In the genomic region with DNA sequence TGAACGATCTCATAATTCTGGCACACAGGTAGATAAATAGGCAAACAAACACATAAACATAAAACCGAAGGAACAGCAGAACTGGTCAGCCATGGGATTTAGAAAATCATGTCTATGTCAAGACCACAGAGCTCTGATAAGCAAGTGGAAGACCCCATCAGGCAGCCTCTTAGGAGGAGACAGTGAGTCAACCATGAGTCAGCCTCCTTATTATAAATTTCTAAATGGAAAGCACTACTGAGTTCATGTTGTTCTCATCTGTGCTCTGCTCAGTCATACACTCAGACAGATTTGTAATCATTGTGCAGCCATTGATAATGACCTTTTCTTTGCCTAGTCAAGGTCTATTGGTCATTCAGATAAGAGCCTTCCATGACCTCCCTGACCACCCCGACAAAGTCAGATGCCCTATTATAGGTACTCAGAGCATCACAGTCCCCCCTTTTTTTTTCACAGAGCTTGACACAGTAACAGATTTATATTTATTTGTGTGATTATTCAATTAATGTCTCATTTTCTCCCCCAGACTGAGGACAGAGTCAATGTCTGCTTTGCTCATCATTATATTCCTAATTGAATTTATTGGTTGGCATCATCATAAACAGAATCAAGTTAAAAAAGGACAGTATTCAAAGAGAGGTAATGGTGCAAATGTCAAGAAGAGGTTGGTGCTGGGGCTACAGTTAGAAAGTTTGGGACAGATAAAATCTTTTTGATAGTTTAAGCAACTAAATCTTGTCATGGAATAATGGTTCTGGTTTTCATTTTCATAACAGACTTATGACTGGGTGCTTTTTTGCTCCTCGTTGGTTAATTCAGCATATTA, we compare ENCODE assay signal across 20 cellular contexts.
DNase-seq lines count a peak whose midpoint lies in the region; ATAC-seq, FAIRE-seq and TF ChIP-seq lines count a peak whose summit lies in the region.
"Had no signal": no experiment of that assay in that cellular context is flagged by ENCODE, and none has a peak within 500 bp of the region (broad histone marks: within the 10 kb centered on the region; RNA-seq: fewer than 3 reads in every experiment).

No MANE protein-coding gene starts in this region.

- H3K27ac ChIP-seq in heart left ventricle (no peak overlapping the region), left ventricle myocardium inferior (replicated peaks) (no peak overlapping the region), astrocyte (ENCODE audit: low read depth, low read length) (peak overlapping the region; percentile 23), mesendoderm (ENCODE audit: low read depth, low read length) (no peak overlapping the region)
- H3K27ac ChIP-seq: parathyroid adenoma, VCaP had no signal

- H2BK15ac ChIP-seq in mesendoderm (replicated peaks; ENCODE audit: low read depth): no peak overlapping the region

- H3K27me3 ChIP-seq in heart left ventricle (no peaks in the 10 kb centered on the region), left ventricle myocardium inferior (ENCODE audit: low read depth) (no peaks in the 10 kb centered on the region), astrocyte (ENCODE audit: insufficient read depth, low read length) (no peaks in the 10 kb centered on the region), kidney epithelial cell (ENCODE audit: control insufficient read depth, insufficient read depth, low read length) (no peaks in the 10 kb centered on the region), mesendoderm (ENCODE audit: insufficient read depth, low read length, poor library complexity) (no peaks in the 10 kb centered on the region)

- H3K79me1 ChIP-seq in mesendoderm (ENCODE audit: low read length): no peaks in the 10 kb centered on the region

- intact Hi-C loops in heart left ventricle (cut with DNase I): no loop called here
- intact Hi-C loops in left ventricle myocardium inferior (cut with micrococcal nuclease): no loop called here

- H2AK5ac ChIP-seq in mesendoderm (ENCODE audit: low read length): no peak overlapping the region

- peak overlapping the region; percentile 76 for H3K27ac Mint-ChIP-seq in astrocyte (ENCODE audit: unreplicated experiment)
- H3K27ac Mint-ChIP-seq: activated CD8-positive, alpha-beta T cell treated with anti-CD3 and anti-CD28 coated beads for 36 hours; activated T-helper 1 cell treated with anti-CD3 and anti-CD28 coated beads, Interleukin-12 subunit alpha, Interleukin-12 subunit beta, Interleukin-2, Interleukin-4 antibody, amounts not matched to agents 30 ng/mL and 10 ng/mL and 1 ng/mL, durations not matched to agents 14 hours and 24 hours and 36 hours; CD4-positive, alpha-beta memory T cell had no signal

- FAIRE-seq in astrocyte (lab: Jason Lieb, UNC): no peak
- no peak for FAIRE-seq in urothelium cell line (lab: Jason Lieb, UNC)
- FAIRE-seq: A204.1, frontal cortex had no signal

- no peak overlapping the region for H3K4me3 Mint-ChIP-seq in astrocyte (ENCODE audit: unreplicated experiment)
- H3K4me3 Mint-ChIP-seq: activated CD8-positive, alpha-beta T cell treated with anti-CD3 and anti-CD28 coated beads for 36 hours; activated T-helper 1 cell treated with anti-CD3 and anti-CD28 coated beads, Interleukin-12 subunit alpha, Interleukin-12 subunit beta, Interleukin-2, Interleukin-4 antibody, amounts not matched to agents 30 ng/mL and 10 ng/mL and 1 ng/mL, durations not matched to agents 14 hours and 24 hours and 36 hours; CD4-positive, alpha-beta memory T cell had no signal

- H3K23ac ChIP-seq in mesendoderm (ENCODE audit: low read length): no peak overlapping the region

- H3K9ac ChIP-seq in astrocyte (ENCODE audit: low read length) (no peak overlapping the region), mesendoderm (ENCODE audit: low read length) (no peak overlapping the region)
- H3K9ac ChIP-seq: parathyroid adenoma had no signal

- peaks cover 19% of the 10 kb centered on the region for H3K4me1 Mint-ChIP-seq in astrocyte (ENCODE audit: low read depth, unreplicated experiment)
- H3K4me1 Mint-ChIP-seq: CD4-positive, alpha-beta memory T cell had no signal

- no peak overlapping the region for H3K56ac ChIP-seq in mesendoderm (ENCODE audit: low read length)

- no peaks in the 10 kb centered on the region for H3K36me3 Mint-ChIP-seq in astrocyte (ENCODE audit: low read depth, unreplicated experiment)
- H3K36me3 Mint-ChIP-seq: CD4-positive, alpha-beta memory T cell had no signal

- ATAC-seq in heart left ventricle: peak in 3 of 4 donors; percentile 36 to 91 (median 89)
- ATAC-seq in GM18498 (IDR thresholded peaks at IDR 0.05; ENCODE audit: unreplicated experiment): no peak
- ATAC-seq: activated CD8-positive, alpha-beta T cell treated with anti-CD3 and anti-CD28 coated beads for 36 hours had no signal

- no peak overlapping the region for H2BK120ac ChIP-seq in mesendoderm (ENCODE audit: low read depth, low read length)

- no peak overlapping the region for H2AFZ ChIP-seq in astrocyte (ENCODE audit: low read depth, low read length)
- H2AFZ ChIP-seq: parathyroid adenoma had no signal

- 78 to 89% (median 80%) methylated on average over 4 of the region's 4 CpGs for WGBS in heart left ventricle, 4 donors
- WGBS in mesendoderm (ENCODE audit: extremely low coverage, insufficient coverage, low lambda C conversion rate): no CpG with 5 or more reads among the region's 4 CpGs

- no peak overlapping the region for H2BK5ac ChIP-seq in mesendoderm (ENCODE audit: low read length)

- H3K4me2 ChIP-seq in astrocyte (ENCODE audit: low read length) (peak overlapping the region; percentile 56), mesendoderm (ENCODE audit: low read length) (no peak overlapping the region)

- no peak overlapping the region for H3K4ac ChIP-seq in mesendoderm (ENCODE audit: low read depth, low read length)

- H3K18ac ChIP-seq in mesendoderm (ENCODE audit: low read length): no peak overlapping the region

- peaks cover 3% of the 10 kb centered on the region for H3K9me3 Mint-ChIP-seq in astrocyte (ENCODE audit: unreplicated experiment)
- H3K9me3 Mint-ChIP-seq: activated CD8-positive, alpha-beta T cell treated with anti-CD3 and anti-CD28 coated beads for 36 hours; activated T-helper 1 cell treated with anti-CD3 and anti-CD28 coated beads, Interleukin-12 subunit alpha, Interleukin-12 subunit beta, Interleukin-2, Interleukin-4 antibody, amounts not matched to agents 30 ng/mL and 10 ng/mL and 1 ng/mL, durations not matched to agents 14 hours and 24 hours and 36 hours had no signal

- H4K20me1 ChIP-seq in astrocyte (ENCODE audit: insufficient read depth, low read length): no peaks in the 10 kb centered on the region

- H3K9me3 ChIP-seq in heart left ventricle: peaks cover 0 to under 1% (median 0%) of the 10 kb centered on the region in 12 donors
- no peaks in the 10 kb centered on the region for H3K9me3 ChIP-seq in left ventricle myocardium inferior (replicated peaks)
- H3K9me3 ChIP-seq in astrocyte (ENCODE audit: insufficient read depth, low read depth, low read length): no peaks in the 10 kb centered on the region

- H3K27me3 Mint-ChIP-seq in astrocyte (ENCODE audit: low read depth, unreplicated experiment): no peaks in the 10 kb centered on the region
- H3K27me3 Mint-ChIP-seq: activated CD8-positive, alpha-beta T cell treated with anti-CD3 and anti-CD28 coated beads for 36 hours had no signal

- H3K36me3 ChIP-seq in heart left ventricle: no peaks in the 10 kb centered on the region
- no peaks in the 10 kb centered on the region for H3K36me3 ChIP-seq in left ventricle myocardium inferior
- H3K36me3 ChIP-seq in astrocyte (ENCODE audit: insufficient read depth, low read length): no peaks in the 10 kb centered on the region
- no peaks in the 10 kb centered on the region for H3K36me3 ChIP-seq in kidney epithelial cell (ENCODE audit: control insufficient read depth, insufficient read depth, low read length)
- no peaks in the 10 kb centered on the region for H3K36me3 ChIP-seq in mesendoderm (ENCODE audit: control insufficient read depth, insufficient read depth, low read length)

- no peak overlapping the region for H4K5ac ChIP-seq in mesendoderm (ENCODE audit: low read length)

- H3K4me3 ChIP-seq in heart left ventricle: no peak overlapping the region
- H3K4me3 ChIP-seq in left ventricle myocardium inferior: no peak overlapping the region
- no peak overlapping the region for H3K4me3 ChIP-seq in astrocyte (ENCODE audit: insufficient read depth, low read depth, low read length)
- H3K4me3 ChIP-seq in kidney epithelial cell (ENCODE audit: low read depth, low read length): no peak overlapping the region
- H3K4me3 ChIP-seq in mesendoderm (ENCODE audit: low read length): no peak overlapping the region

- no peak for TF ChIP-seq POLR2A in heart left ventricle (IDR thresholded peaks at IDR 0.05)

- TF ChIP-seq CTCF in heart left ventricle (IDR thresholded peaks at IDR 0.05) (no peak), left ventricle myocardium inferior (IDR thresholded peaks at IDR 0.05; ENCODE audit: borderline replicate concordance) (no peak), astrocyte (IDR thresholded peaks at IDR 0.05; ENCODE audit: insufficient read depth, low read depth, low read length) (no peak), kidney epithelial cell (IDR thresholded peaks at IDR 0.05; ENCODE audit: insufficient read depth, low read length, poor library complexity, severe bottlenecking) (no peak)

- H3K4me1 ChIP-seq in heart left ventricle (peaks cover 0 to 9% (median 0%) of the 10 kb centered on the region in 12 donors), left ventricle myocardium inferior (no peaks in the 10 kb centered on the region), astrocyte (ENCODE audit: insufficient read depth, low read length) (peaks cover 15% of the 10 kb centered on the region), mesendoderm (ENCODE audit: control insufficient read depth, low read depth, low read length) (no peaks in the 10 kb centered on the region)
- H3K4me1 ChIP-seq: parathyroid adenoma had no signal

- H3K79me2 ChIP-seq in astrocyte (ENCODE audit: insufficient read depth, low read length): no peaks in the 10 kb centered on the region
- no peaks in the 10 kb centered on the region for H3K79me2 ChIP-seq in mesendoderm (ENCODE audit: control insufficient read depth, insufficient read depth, low read length)
- H3K79me2 ChIP-seq: parathyroid adenoma had no signal

- H4K8ac ChIP-seq in mesendoderm (ENCODE audit: low read depth, low read length): no peak overlapping the region

- DNase-seq in heart left ventricle (no peak), left ventricle myocardium inferior (no peak), astrocyte (ENCODE audit: low read depth) (peak; percentile 86), kidney epithelial cell (ENCODE audit: low read depth) (peak; percentile 42), urothelium cell line (ENCODE audit: low spot score) (peak; percentile 27), mesendoderm (no peak), T-helper 2 cell (no peak)
- DNase-seq: activated CD8-positive, alpha-beta T cell treated with anti-CD3 and anti-CD28 coated beads for 36 hours; amygdala; CD4-positive, alpha-beta memory T cell; Kasumi-1; NCI-H1417 treated with DMSO at 0.1 percent for 48 hours; NCI-H446 treated with DMSO at 0.1 percent for 48 hours; SW 1271 had no signal

Comparison
In these comparisons a context has a peak if more than half of its experiments do, and no peak if none do; other contexts are left out.
1. DNase-seq: peak in astrocyte (single experiment), kidney epithelial cell (single experiment) and urothelium cell line (single experiment); none in heart left ventricle (0 of 5), left ventricle myocardium inferior (single experiment), mesendoderm (single experiment) and T-helper 2 cell (0 of 5).